9 cellular contexts compared by ENCODE assay signal in the genomic region with DNA sequence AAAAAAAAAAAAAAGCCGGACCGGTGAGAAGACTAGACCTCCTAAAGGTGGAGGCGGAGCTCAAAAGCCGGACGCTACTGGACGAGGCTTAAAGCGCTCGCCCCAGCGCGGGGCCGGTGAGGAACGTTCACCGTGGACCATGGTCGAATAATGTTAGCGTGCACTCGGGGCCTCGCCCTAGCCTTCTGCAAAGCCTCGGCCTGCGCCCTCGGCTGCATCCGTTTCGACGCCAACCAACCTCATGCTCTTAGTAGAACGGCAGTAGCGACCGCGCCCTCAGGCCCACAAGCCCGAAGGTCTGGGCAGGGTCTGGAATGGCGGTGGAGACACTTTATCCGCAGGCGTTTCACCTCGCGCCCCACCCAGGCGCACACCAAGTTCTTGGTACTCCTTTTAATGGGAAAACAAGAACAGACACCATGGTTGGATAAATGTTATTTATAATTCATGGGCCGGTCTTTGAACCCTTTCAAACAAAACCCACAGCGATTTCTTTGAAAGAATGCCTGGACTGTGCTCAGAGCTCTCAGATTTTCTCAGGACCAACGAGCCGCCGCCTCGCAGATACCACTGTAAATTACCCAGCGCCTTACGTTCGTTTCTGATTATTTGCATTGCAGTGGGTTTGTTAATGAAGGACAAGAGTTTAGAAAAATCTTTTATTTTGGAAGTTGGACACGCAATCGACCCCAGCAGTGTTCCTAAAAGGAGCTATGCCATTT. TPM values are rescaled to one million over a fixed set of nuclear protein-coding genes. Genes with fewer than 3 reads are reported as not detected.
DNase-seq lines count a peak whose midpoint lies in the region; ATAC-seq and TF ChIP-seq lines count a peak whose summit lies in the region.
"Had no signal": no experiment of that assay in that cellular context is flagged by ENCODE, and none has a peak within 500 bp of the region (broad histone marks: within the 10 kb centered on the region; RNA-seq: fewer than 3 reads in every experiment).

No MANE protein-coding gene starts in this region.

- H3K27me3 Mint-ChIP-seq in activated CD8-positive, alpha-beta memory T cell treated with anti-CD3 and anti-CD28 coated beads, Interleukin-2, amount 10 ng/mL, durations not matched to agents 7 days and 5 days = peaks cover 47% of the 10 kb centered on the region
- H3K27me3 Mint-ChIP-seq in T-helper 17 cell = peaks cover 82% of the 10 kb centered on the region

- 11% methylated on average over 44 of the region's 45 CpGs for WGBS in hepatocyte (ENCODE audit: low lambda C conversion rate, missing lambda C conversion rate)

- H3K36me3 Mint-ChIP-seq in activated CD8-positive, alpha-beta memory T cell treated with anti-CD3 and anti-CD28 coated beads, Interleukin-2, amount 10 ng/mL, durations not matched to agents 7 days and 5 days = peaks cover 11% of the 10 kb centered on the region
- H3K36me3 Mint-ChIP-seq in T-helper 17 cell (ENCODE audit: low read depth) = peaks cover 17% of the 10 kb centered on the region

- H3K27ac Mint-ChIP-seq in activated CD8-positive, alpha-beta memory T cell treated with anti-CD3 and anti-CD28 coated beads, Interleukin-2, amount 10 ng/mL, durations not matched to agents 7 days and 5 days = peak overlapping the region; percentile 88
- no peak overlapping the region for H3K27ac Mint-ChIP-seq in T-helper 17 cell

- H3K4me3 Mint-ChIP-seq in activated CD8-positive, alpha-beta memory T cell treated with anti-CD3 and anti-CD28 coated beads, Interleukin-2, amount 10 ng/mL, durations not matched to agents 7 days and 5 days = peak overlapping the region; percentile 76
- H3K4me3 Mint-ChIP-seq in T-helper 17 cell = peak overlapping the region; percentile 87

- H3K9me3 Mint-ChIP-seq in activated CD8-positive, alpha-beta memory T cell treated with anti-CD3 and anti-CD28 coated beads, Interleukin-2, amount 10 ng/mL, durations not matched to agents 7 days and 5 days (ENCODE audit: low read depth) = no peaks in the 10 kb centered on the region

- H3K27me3 ChIP-seq in hepatocyte (peaks cover 70% of the 10 kb centered on the region), stomach smooth muscle (ENCODE audit: control insufficient read depth in 1 of 2, insufficient read depth in 2 of 2, low read length in 2 of 2) (peaks cover 0 to 9% of the 10 kb centered on the region in 2 donors)

- no peak overlapping the region for H2AFZ ChIP-seq in hepatocyte

- H3K4me1 ChIP-seq in hepatocyte (ENCODE audit: insufficient read depth) (peaks cover 12% of the 10 kb centered on the region), stomach smooth muscle (ENCODE audit: control insufficient read depth, insufficient read depth, low read length) (peaks cover 29% of the 10 kb centered on the region)

- no peak for TF ChIP-seq CTCF in hepatocyte (IDR thresholded peaks at IDR 0.05; ENCODE audit: poor library complexity)

- H3K36me3 ChIP-seq in hepatocyte (replicated peaks; ENCODE audit: insufficient read depth, low read depth) (no peaks in the 10 kb centered on the region), stomach smooth muscle (ENCODE audit: control insufficient read depth in 2 of 2, insufficient read depth in 2 of 2, low read length in 2 of 2) (no peaks in the 10 kb centered on the region)

- no peak for ATAC-seq in activated CD8-positive, alpha-beta memory T cell treated with anti-CD3 and anti-CD28 coated beads, Interleukin-2, amount 10 ng/mL, durations not matched to agents 7 days and 5 days
- no peak for ATAC-seq in T-helper 17 cell
- no peak for ATAC-seq in HG02642 (IDR thresholded peaks at IDR 0.05; ENCODE audit: poor library complexity, unreplicated experiment)

- no peaks in the 10 kb centered on the region for H3K9me2 ChIP-seq in hepatocyte (replicated peaks; ENCODE audit: insufficient read depth)

- peaks cover 46% of the 10 kb centered on the region for H3K4me1 Mint-ChIP-seq in activated CD8-positive, alpha-beta memory T cell treated with anti-CD3 and anti-CD28 coated beads, Interleukin-2, amount 10 ng/mL, durations not matched to agents 7 days and 5 days
- H3K4me1 Mint-ChIP-seq in T-helper 17 cell = peaks cover 38% of the 10 kb centered on the region

- peak overlapping the region; percentile 29 for H3K4me3 ChIP-seq in hepatocyte
- H3K4me3 ChIP-seq in stomach smooth muscle (ENCODE audit: low read length in 2 of 2) = peak overlapping the region; percentile 72 to 86

- H3K9ac ChIP-seq in stomach smooth muscle (ENCODE audit: low read length in 2 of 2) = peak overlapping the region; percentile 87 to 89

- H3K27ac ChIP-seq in hepatocyte (peak overlapping the region; percentile 85), stomach smooth muscle (ENCODE audit: low read length) (peak overlapping the region; percentile 92)

- H4K20me1 ChIP-seq in hepatocyte (ENCODE audit: insufficient read depth, poor library complexity, severe bottlenecking) = peaks cover 11% of the 10 kb centered on the region

- no peaks in the 10 kb centered on the region for H3K9me3 ChIP-seq in T-helper 17 cell (ENCODE audit: control insufficient read depth, low read length, poor library complexity, severe bottlenecking)
- H3K9me3 ChIP-seq in hepatocyte (ENCODE audit: low read depth) = no peaks in the 10 kb centered on the region
- no peaks in the 10 kb centered on the region for H3K9me3 ChIP-seq in stomach smooth muscle (ENCODE audit: control insufficient read depth in 2 of 2, low read length in 2 of 2)

- CTCF ChIA-PET in activated CD8-positive, alpha-beta memory T cell treated with anti-CD3 and anti-CD28 coated beads, Interleukin-2, amount 10 ng/mL, durations not matched to agents 7 days and 5 days (lab: Charles Lee) = interaction anchor here (0.7 to 2.1 kb wide), 10 partner anchors 9 to 432 kb away, joined by 3 to 7 read pairs (median 4); no protein-coding TSS in a partner anchor

- DNase-seq in activated CD8-positive, alpha-beta memory T cell treated with anti-CD3 and anti-CD28 coated beads, Interleukin-2, amount 10 ng/mL, durations not matched to agents 7 days and 5 days = peak; percentile 59
- no peak for DNase-seq in activated CD8-positive, alpha-beta memory T cell treated with anti-CD3 and anti-CD28 coated beads, Interleukin-2, amount 50 U/mL, for 48 hours
- DNase-seq in T-helper 17 cell (no peak), hepatocyte (ENCODE audit: low spot score) (no peak), D341Med (ENCODE audit: low spot score) (no peak), H4 (ENCODE audit: low spot score) (no peak)
- DNase-seq: stimulated activated CD4-positive, alpha-beta T cell treated with anti-CD3 and anti-CD28 coated beads, Interleukin-4, amount 100 ng/mL, for 24 hours had no signal

- peak overlapping the region; percentile 97 for H3K4me2 ChIP-seq in hepatocyte

- peaks cover 20% of the 10 kb centered on the region for H3K79me2 ChIP-seq in hepatocyte

RNA-seq across cellular contexts. Expression of a gene that starts 1.3 kb away (rescaled TPM):
- 1 to 10 TPM; 2.4 to 3.2 TPM for total RNA-seq in activated CD8-positive, alpha-beta memory T cell treated with anti-CD3 and anti-CD28 coated beads, Interleukin-2, amount 10 ng/mL, durations not matched to agents 7 days and 5 days
- total RNA-seq in T-helper 17 cell (not detected), hepatocyte (3.9 and 5.3 TPM in 2 replicates)
- polyA plus RNA-seq in hepatocyte = 3.3 and 4.7 TPM in 2 replicates
- total RNA-seq in H4 (2014; rRNA removed; shearing (Covaris generic)) = 2.3 and 4.2 TPM in 2 replicates

RNA-seq across cellular contexts. Expression of a gene that starts 24.0 kb away (rescaled TPM):
- total RNA-seq in activated CD8-positive, alpha-beta memory T cell treated with anti-CD3 and anti-CD28 coated beads, Interleukin-2, amount 10 ng/mL, durations not matched to agents 7 days and 5 days = 100 to 1,000 TPM; 119 to 142 TPM
- total RNA-seq in T-helper 17 cell = 10 to 100 TPM; 37.0 to 68.2 TPM
- 154 and 175 TPM in 2 replicates for total RNA-seq in hepatocyte
- 185 and 193 TPM in 2 replicates for polyA plus RNA-seq in hepatocyte
- total RNA-seq in H4 (2014; rRNA removed; shearing (Covaris generic)) = 169 and 208 TPM in 2 replicates
